In genomic region chr1:235945775-235946565, GRCh38 we compare ENCODE assay signal across 1 cellular context.
A peak's percentile ranks its signal among the peaks of the same experiment; 100 is the strongest.
TF ChIP-seq lines count a peak whose summit lies in the region.

No MANE protein-coding gene starts in this region.

TF ChIP-seq in HepG2, 621 proteins besides CTCF, POLR2A, EP300 and RAD21 (continued from another document and continues in another):
- TF ChIP-seq, protein P1, sequence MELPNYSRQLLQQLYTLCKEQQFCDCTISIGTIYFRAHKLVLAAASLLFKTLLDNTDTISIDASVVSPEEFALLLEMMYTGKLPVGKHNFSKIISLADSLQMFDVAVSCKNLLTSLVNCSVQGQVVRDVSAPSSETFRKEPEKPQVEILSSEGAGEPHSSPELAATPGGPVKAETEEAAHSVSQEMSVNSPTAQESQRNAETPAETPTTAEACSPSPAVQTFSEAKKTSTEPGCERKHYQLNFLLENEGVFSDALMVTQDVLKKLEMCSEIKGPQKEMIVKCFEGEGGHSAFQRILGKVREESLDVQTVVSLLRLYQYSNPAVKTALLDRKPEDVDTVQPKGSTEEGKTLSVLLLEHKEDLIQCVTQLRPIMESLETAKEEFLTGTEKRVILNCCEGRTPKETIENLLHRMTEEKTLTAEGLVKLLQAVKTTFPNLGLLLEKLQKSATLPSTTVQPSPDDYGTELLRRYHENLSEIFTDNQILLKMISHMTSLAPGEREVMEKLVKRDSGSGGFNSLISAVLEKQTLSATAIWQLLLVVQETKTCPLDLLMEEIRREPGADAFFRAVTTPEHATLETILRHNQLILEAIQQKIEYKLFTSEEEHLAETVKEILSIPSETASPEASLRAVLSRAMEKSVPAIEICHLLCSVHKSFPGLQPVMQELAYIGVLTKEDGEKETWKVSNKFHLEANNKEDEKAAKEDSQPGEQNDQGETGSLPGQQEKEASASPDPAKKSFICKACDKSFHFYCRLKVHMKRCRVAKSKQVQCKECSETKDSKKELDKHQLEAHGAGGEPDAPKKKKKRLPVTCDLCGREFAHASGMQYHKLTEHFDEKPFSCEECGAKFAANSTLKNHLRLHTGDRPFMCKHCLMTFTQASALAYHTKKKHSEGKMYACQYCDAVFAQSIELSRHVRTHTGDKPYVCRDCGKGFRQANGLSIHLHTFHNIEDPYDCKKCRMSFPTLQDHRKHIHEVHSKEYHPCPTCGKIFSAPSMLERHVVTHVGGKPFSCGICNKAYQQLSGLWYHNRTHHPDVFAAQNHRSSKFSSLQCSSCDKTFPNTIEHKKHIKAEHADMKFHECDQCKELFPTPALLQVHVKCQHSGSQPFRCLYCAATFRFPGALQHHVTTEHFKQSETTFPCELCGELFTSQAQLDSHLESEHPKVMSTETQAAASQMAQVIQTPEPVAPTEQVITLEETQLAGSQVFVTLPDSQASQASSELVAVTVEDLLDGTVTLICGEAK (IDR thresholded peaks at IDR 0.05), result no peak
- TF ChIP-seq, protein P1 (CRISPR knock-in tag; IDR thresholded peaks at IDR 0.05), result no peak
- TF ChIP-seq PRDM4 (CRISPR knock-in tag; IDR thresholded peaks at IDR 0.05; ENCODE audit: borderline replicate concordance) (no peak), TIGD3 (CRISPR knock-in tag; IDR thresholded peaks at IDR 0.05; ENCODE audit: borderline replicate concordance) (no peak), ELF1 (CRISPR knock-in tag; IDR thresholded peaks at IDR 0.05) (no peak), CBX5 (CRISPR knock-in tag; IDR thresholded peaks at IDR 0.05; ENCODE audit: borderline replicate concordance) (no peak), MBNL3 (CRISPR knock-in tag; conservative IDR thresholded peaks at IDR 0.05) (no peak), POGZ (CRISPR knock-in tag; IDR thresholded peaks at IDR 0.05) (no peak), TSC22D2 (CRISPR knock-in tag; IDR thresholded peaks at IDR 0.05; ENCODE audit: borderline replicate concordance) (no peak), ZNF616 (CRISPR knock-in tag; IDR thresholded peaks at IDR 0.05; ENCODE audit: low read depth) (no peak), SOX6 (IDR thresholded peaks at IDR 0.05) (no peak), SOX6 (CRISPR knock-in tag; IDR thresholded peaks at IDR 0.05) (peak; percentile 52; the same call in 1 of the 2 replicates), NFYC (CRISPR knock-in tag; IDR thresholded peaks at IDR 0.05) (no peak), RFXANK (CRISPR knock-in tag; IDR thresholded peaks at IDR 0.05) (no peak), SP4 (CRISPR knock-in tag; IDR thresholded peaks at IDR 0.05) (no peak), TBX2 (CRISPR knock-in tag; IDR thresholded peaks at IDR 0.05; ENCODE audit: borderline replicate concordance) (no peak), SPEN (CRISPR knock-in tag; IDR thresholded peaks at IDR 0.05; ENCODE audit: low read depth) (no peak), HMG20A (CRISPR knock-in tag; IDR thresholded peaks at IDR 0.05; ENCODE audit: borderline replicate concordance) (peak; percentile 24; the same call in 1 of the 2 replicates), PITX1 (CRISPR knock-in tag; IDR thresholded peaks at IDR 0.05) (no peak), ZNF331 (CRISPR knock-in tag; IDR thresholded peaks at IDR 0.05) (peak; percentile 31; the same call in 1 of the 2 replicates), ZBTB10 (CRISPR knock-in tag; IDR thresholded peaks at IDR 0.05; ENCODE audit: borderline replicate concordance) (no peak), RELA (CRISPR knock-in tag; IDR thresholded peaks at IDR 0.05) (no peak), ISX (CRISPR knock-in tag; conservative IDR thresholded peaks at IDR 0.05) (no peak), ZNF160 (CRISPR knock-in tag; IDR thresholded peaks at IDR 0.05) (no peak), ZNF367 (CRISPR knock-in tag; IDR thresholded peaks at IDR 0.05; ENCODE audit: borderline replicate concordance) (no peak), HNRNPUL1 (IDR thresholded peaks at IDR 0.05; ENCODE audit: low read depth, low read length) (no peak), ZNF431 (CRISPR knock-in tag; IDR thresholded peaks at IDR 0.05; ENCODE audit: borderline replicate concordance, low read depth) (no peak), SETDB1 (CRISPR knock-in tag; IDR thresholded peaks at IDR 0.05; ENCODE audit: borderline replicate concordance) (no peak), ZNF143 (CRISPR knock-in tag; IDR thresholded peaks at IDR 0.05) (no peak), NCOA1 (CRISPR knock-in tag; IDR thresholded peaks at IDR 0.05) (no peak), SP5 (CRISPR knock-in tag; IDR thresholded peaks at IDR 0.05; ENCODE audit: borderline replicate concordance, low read depth) (no peak), ZNF44 (CRISPR knock-in tag; IDR thresholded peaks at IDR 0.05) (no peak), NCOA5 (CRISPR knock-in tag; IDR thresholded peaks at IDR 0.05) (no peak), AHR (CRISPR knock-in tag; IDR thresholded peaks at IDR 0.05) (no peak), ZFP37 (CRISPR knock-in tag; IDR thresholded peaks at IDR 0.05; ENCODE audit: borderline replicate concordance) (no peak), HDAC6 (IDR thresholded peaks at IDR 0.05; ENCODE audit: low read depth, low read length) (no peak), IKZF1 (IDR thresholded peaks at IDR 0.05) (no peak), FLYWCH1 (CRISPR knock-in tag; IDR thresholded peaks at IDR 0.05) (no peak), ZFP36L1 (CRISPR knock-in tag; IDR thresholded peaks at IDR 0.05) (no peak), KLF9 (CRISPR knock-in tag; IDR thresholded peaks at IDR 0.05; ENCODE audit: low read depth) (no peak)
- TF ChIP-seq, protein P2, sequence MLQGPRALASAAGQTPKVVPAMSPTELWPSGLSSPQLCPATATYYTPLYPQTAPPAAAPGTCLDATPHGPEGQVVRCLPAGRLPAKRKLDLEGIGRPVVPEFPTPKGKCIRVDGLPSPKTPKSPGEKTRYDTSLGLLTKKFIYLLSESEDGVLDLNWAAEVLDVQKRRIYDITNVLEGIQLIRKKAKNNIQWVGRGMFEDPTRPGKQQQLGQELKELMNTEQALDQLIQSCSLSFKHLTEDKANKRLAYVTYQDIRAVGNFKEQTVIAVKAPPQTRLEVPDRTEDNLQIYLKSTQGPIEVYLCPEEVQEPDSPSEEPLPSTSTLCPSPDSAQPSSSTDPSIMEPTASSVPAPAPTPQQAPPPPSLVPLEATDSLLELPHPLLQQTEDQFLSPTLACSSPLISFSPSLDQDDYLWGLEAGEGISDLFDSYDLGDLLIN (CRISPR knock-in tag; IDR thresholded peaks at IDR 0.05; ENCODE audit: borderline replicate concordance), result no peak
- TF ChIP-seq, protein P3, sequence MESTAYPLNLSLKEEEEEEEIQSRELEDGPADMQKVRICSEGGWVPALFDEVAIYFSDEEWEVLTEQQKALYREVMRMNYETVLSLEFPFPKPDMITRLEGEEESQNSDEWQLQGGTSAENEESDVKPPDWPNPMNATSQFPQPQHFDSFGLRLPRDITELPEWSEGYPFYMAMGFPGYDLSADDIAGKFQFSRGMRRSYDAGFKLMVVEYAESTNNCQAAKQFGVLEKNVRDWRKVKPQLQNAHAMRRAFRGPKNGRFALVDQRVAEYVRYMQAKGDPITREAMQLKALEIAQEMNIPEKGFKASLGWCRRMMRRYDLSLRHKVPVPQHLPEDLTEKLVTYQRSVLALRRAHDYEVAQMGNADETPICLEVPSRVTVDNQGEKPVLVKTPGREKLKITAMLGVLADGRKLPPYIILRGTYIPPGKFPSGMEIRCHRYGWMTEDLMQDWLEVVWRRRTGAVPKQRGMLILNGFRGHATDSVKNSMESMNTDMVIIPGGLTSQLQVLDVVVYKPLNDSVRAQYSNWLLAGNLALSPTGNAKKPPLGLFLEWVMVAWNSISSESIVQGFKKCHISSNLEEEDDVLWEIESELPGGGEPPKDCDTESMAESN (CRISPR knock-in tag; conservative IDR thresholded peaks at IDR 0.05), result no peak
- TF ChIP-seq, protein P4, sequence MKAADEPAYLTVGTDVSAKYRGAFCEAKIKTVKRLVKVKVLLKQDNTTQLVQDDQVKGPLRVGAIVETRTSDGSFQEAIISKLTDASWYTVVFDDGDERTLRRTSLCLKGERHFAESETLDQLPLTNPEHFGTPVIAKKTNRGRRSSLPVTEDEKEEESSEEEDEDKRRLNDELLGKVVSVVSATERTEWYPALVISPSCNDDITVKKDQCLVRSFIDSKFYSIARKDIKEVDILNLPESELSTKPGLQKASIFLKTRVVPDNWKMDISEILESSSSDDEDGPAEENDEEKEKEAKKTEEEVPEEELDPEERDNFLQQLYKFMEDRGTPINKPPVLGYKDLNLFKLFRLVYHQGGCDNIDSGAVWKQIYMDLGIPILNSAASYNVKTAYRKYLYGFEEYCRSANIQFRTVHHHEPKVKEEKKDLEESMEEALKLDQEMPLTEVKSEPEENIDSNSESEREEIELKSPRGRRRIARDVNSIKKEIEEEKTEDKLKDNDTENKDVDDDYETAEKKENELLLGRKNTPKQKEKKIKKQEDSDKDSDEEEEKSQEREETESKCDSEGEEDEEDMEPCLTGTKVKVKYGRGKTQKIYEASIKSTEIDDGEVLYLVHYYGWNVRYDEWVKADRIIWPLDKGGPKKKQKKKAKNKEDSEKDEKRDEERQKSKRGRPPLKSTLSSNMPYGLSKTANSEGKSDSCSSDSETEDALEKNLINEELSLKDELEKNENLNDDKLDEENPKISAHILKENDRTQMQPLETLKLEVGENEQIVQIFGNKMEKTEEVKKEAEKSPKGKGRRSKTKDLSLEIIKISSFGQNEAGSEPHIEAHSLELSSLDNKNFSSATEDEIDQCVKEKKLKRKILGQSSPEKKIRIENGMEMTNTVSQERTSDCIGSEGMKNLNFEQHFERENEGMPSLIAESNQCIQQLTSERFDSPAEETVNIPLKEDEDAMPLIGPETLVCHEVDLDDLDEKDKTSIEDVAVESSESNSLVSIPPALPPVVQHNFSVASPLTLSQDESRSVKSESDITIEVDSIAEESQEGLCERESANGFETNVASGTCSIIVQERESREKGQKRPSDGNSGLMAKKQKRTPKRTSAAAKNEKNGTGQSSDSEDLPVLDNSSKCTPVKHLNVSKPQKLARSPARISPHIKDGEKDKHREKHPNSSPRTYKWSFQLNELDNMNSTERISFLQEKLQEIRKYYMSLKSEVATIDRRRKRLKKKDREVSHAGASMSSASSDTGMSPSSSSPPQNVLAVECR (CRISPR knock-in tag; IDR thresholded peaks at IDR 0.05; ENCODE audit: borderline replicate concordance), result no peak
